10 cellular contexts compared by ENCODE assay signal in the genomic region with DNA sequence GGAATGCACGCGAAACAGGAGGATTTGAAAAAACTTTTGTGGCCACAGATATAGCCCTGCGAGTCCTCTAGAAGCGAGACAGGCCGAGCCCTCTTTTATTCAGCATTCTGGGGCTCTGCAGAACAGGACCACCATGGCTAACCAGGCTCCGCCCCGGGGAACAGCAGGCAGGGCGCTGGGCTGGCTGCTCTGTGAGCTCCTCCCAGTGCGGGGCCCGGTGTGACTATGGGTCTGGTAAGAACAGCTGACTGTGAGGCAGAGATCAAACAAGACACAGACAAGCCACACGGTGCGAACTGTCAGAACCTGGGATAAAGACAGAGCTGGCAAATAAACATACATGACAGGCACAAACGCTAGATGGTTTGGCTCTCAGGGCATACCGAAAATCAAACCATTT. TPM values are rescaled to one million over a fixed set of nuclear protein-coding genes. Genes with fewer than 3 reads are reported as not detected.
DNase-seq lines count a peak whose midpoint lies in the region; ATAC-seq and TF ChIP-seq lines count a peak whose summit lies in the region.
"Had no signal": no experiment of that assay in that cellular context is flagged by ENCODE, and none has a peak within 500 bp of the region (broad histone marks: within the 10 kb centered on the region; RNA-seq: fewer than 3 reads in every experiment).

No MANE protein-coding gene starts in this region.

- H3K9me3 Mint-ChIP-seq in activated CD8-positive, alpha-beta memory T cell treated with anti-CD3 and anti-CD28 coated beads, Interleukin-2, amount 10 ng/mL, durations not matched to agents 7 days and 5 days (ENCODE audit: low read depth) = no peaks in the 10 kb centered on the region

- TF ChIP-seq POLR2A in IMR-90 (IDR thresholded peaks at IDR 0.05; ENCODE audit: low read depth, low read length) = peak; percentile 50; the same call in 1 of the 2 replicates

- peak overlapping the region; percentile 2 for H2AK9ac ChIP-seq in IMR-90 (replicated peaks; ENCODE audit: low read depth, low read length, poor library complexity)

- peak overlapping the region; percentile 94 for H3K23ac ChIP-seq in IMR-90 (ENCODE audit: low read depth, low read length)

- H4K5ac ChIP-seq in IMR-90 (ENCODE audit: low read depth, low read length) = peak overlapping the region; percentile 66; the same call in 1 of the 2 replicates

- H2BK20ac ChIP-seq in IMR-90 (ENCODE audit: low read depth, low read length) = peak overlapping the region; percentile 40

- in situ Hi-C loops in IMR-90 (cut with MboI; ENCODE audit: low sequenced_read_pairs) = no loop called here

- ATAC-seq in IMR-90 (ENCODE audit: low read depth) (peak; percentile 38), sciatic nerve (no peak), HG02885 (IDR thresholded peaks at IDR 0.05; ENCODE audit: poor library complexity, unreplicated experiment) (no peak)
- ATAC-seq in activated CD8-positive, alpha-beta memory T cell treated with anti-CD3 and anti-CD28 coated beads, Interleukin-2, amount 10 ng/mL, durations not matched to agents 7 days and 5 days = no peak

- no peaks in the 10 kb centered on the region for H3K4me1 Mint-ChIP-seq in activated CD8-positive, alpha-beta memory T cell treated with anti-CD3 and anti-CD28 coated beads, Interleukin-2, amount 10 ng/mL, durations not matched to agents 7 days and 5 days

- DNase-seq in IMR-90 (peak; percentile 62), iPS-NIHi11 (ENCODE audit: low spot score) (peak; percentile 72), sciatic nerve (ENCODE audit: low spot score) (peak; percentile 58), NCI-H146 treated with DMSO at 0.1 percent for 48 hours (lab: John Stamatoyannopoulos, UW; ENCODE audit: unreplicated experiment) (no peak), CD1c-positive myeloid dendritic cell (ENCODE audit: extremely low spot score) (no peak), NCI-H69 (lab: John Stamatoyannopoulos, UW) (no peak)
- peak; percentile 35 for DNase-seq in activated CD8-positive, alpha-beta memory T cell treated with anti-CD3 and anti-CD28 coated beads, Interleukin-2, amount 10 ng/mL, durations not matched to agents 7 days and 5 days
- DNase-seq: EL, NCI-H526 had no signal

- no peaks in the 10 kb centered on the region for H3K27me3 ChIP-seq in IMR-90 (ENCODE audit: control insufficient read depth, insufficient read depth, low read length)

- intact Hi-C loops in IMR-90 (cut with micrococcal nuclease) (no loop called here), sciatic nerve (cut with DNase I) (no loop called here)

- CTCF ChIA-PET in IMR-90 (lab: Yijun Ruan, JAX) = no interaction called here
- CTCF ChIA-PET in activated CD8-positive, alpha-beta memory T cell treated with anti-CD3 and anti-CD28 coated beads, Interleukin-2, amount 10 ng/mL, durations not matched to agents 7 days and 5 days (lab: Charles Lee) = no interaction called here

- dilution Hi-C loops in IMR-90 (cut with HindIII; ENCODE audit: low sequenced_read_pairs, unreplicated experiment) = no loop called here

- H2AK5ac ChIP-seq in IMR-90 (ENCODE audit: low read depth, low read length) = peak overlapping the region; percentile 89

- H3K9me3 ChIP-seq in IMR-90 (ENCODE audit: control insufficient read depth, insufficient read depth, low read length) = no peaks in the 10 kb centered on the region

- no peak overlapping the region for H3K4me3 Mint-ChIP-seq in activated CD8-positive, alpha-beta memory T cell treated with anti-CD3 and anti-CD28 coated beads, Interleukin-2, amount 10 ng/mL, durations not matched to agents 7 days and 5 days

- no TSS peak for BruUV-seq in IMR-90 (replicated peaks; lab: Mats Ljungman, UMichigan)

- peaks cover 34% of the 10 kb centered on the region for H3K4me1 ChIP-seq in IMR-90 (ENCODE audit: control insufficient read depth, insufficient read depth, low read length)

- H2BK5ac ChIP-seq in IMR-90 (ENCODE audit: low read depth, low read length, poor library complexity, severe bottlenecking) = peak overlapping the region; percentile 66

- peak overlapping the region; percentile 85 for H3K27ac ChIP-seq in IMR-90 (ENCODE audit: insufficient read depth, low read length)

- H3K36me3 ChIP-seq in IMR-90 (ENCODE audit: control insufficient read depth, insufficient read depth, low read length) = peaks cover 3% of the 10 kb centered on the region; the same call in 1 of the 2 replicates

- peaks cover 23% of the 10 kb centered on the region for H3K9me1 ChIP-seq in IMR-90 (ENCODE audit: insufficient read depth, low read length)

- H3K56ac ChIP-seq in IMR-90 (ENCODE audit: extremely low read depth, insufficient read depth, low read length) = peak overlapping the region; percentile 27; the same call in 1 of the 2 replicates

- H3K4me3 ChIP-seq in IMR-90 (ENCODE audit: insufficient read depth, low read depth, low read length) = no peak overlapping the region

- POLR2A ChIA-PET in IMR-90 (lab: Charles Lee; ENCODE audit: unreplicated experiment) = no interaction called here

- H4K8ac ChIP-seq in IMR-90 (ENCODE audit: low read depth in 2 of 2, low read length in 2 of 2) = peak overlapping the region; percentile 61 to 71

- H3K18ac ChIP-seq in IMR-90 (ENCODE audit: low read depth, low read length) = peak overlapping the region; percentile 79

- TF ChIP-seq CTCF in IMR-90 (conservative IDR thresholded peaks at IDR 0.05; ENCODE audit: low read depth, low read length) = no peak

- peak overlapping the region; percentile 48 for H2BK120ac ChIP-seq in IMR-90 (ENCODE audit: low read depth, low read length)

- H2AFZ ChIP-seq in IMR-90 (replicated peaks; ENCODE audit: low read length, poor library complexity) = peak overlapping the region; percentile 29

- peak overlapping the region; percentile 72; the same call in 1 of the 2 replicates for H3K9ac ChIP-seq in IMR-90 (ENCODE audit: low read depth, low read length)

- H3K14ac ChIP-seq in IMR-90 (replicated peaks; ENCODE audit: low read depth, low read length) = peak overlapping the region; percentile 54

- TF ChIP-seq RAD21 in IMR-90 (IDR thresholded peaks at IDR 0.05; ENCODE audit: low read length) = no peak

- H4K20me1 ChIP-seq in IMR-90 (ENCODE audit: insufficient read depth, low read length) = peaks cover 63% of the 10 kb centered on the region

- H4K91ac ChIP-seq in IMR-90 (ENCODE audit: insufficient read depth, low read depth, low read length) = peak overlapping the region; percentile 64

- H3K79me1 ChIP-seq in IMR-90 (ENCODE audit: low read depth in 1 of 2, low read length in 2 of 2) = peaks cover 4 to 47% of the 10 kb centered on the region in 2 experiments; a peak in 3 of 4 replicates

- H3K27me3 Mint-ChIP-seq in activated CD8-positive, alpha-beta memory T cell treated with anti-CD3 and anti-CD28 coated beads, Interleukin-2, amount 10 ng/mL, durations not matched to agents 7 days and 5 days = no peaks in the 10 kb centered on the region

- 27% methylated on average over 10 of the region's 14 CpGs; no CpG with 5 or more reads in 1 of the 2 experiments for WGBS in IMR-90 (ENCODE audit: extremely low coverage in 2 of 2, insufficient read length in 1 of 2), 2 experiments

- H3K4ac ChIP-seq in IMR-90 (ENCODE audit: low read depth, low read length) = peak overlapping the region; percentile 89

- H2BK15ac ChIP-seq in IMR-90 (ENCODE audit: low read depth, low read length) = peak overlapping the region; percentile 95; the same call in 2 of the 3 replicates

- peak overlapping the region; percentile 72 for H3K4me2 ChIP-seq in IMR-90 (ENCODE audit: low read depth, low read length)

- no peaks in the 10 kb centered on the region for H3K36me3 Mint-ChIP-seq in activated CD8-positive, alpha-beta memory T cell treated with anti-CD3 and anti-CD28 coated beads, Interleukin-2, amount 10 ng/mL, durations not matched to agents 7 days and 5 days

- H3K27ac Mint-ChIP-seq in activated CD8-positive, alpha-beta memory T cell treated with anti-CD3 and anti-CD28 coated beads, Interleukin-2, amount 10 ng/mL, durations not matched to agents 7 days and 5 days = no peak overlapping the region

TF ChIP-seq in IMR-90, 13 proteins besides CTCF, POLR2A, EP300 and RAD21 (continues in another document):
- TF ChIP-seq FOS (IDR thresholded peaks at IDR 0.05; ENCODE audit: low read depth, low read length) = no peak
- TF ChIP-seq CHD1 (IDR thresholded peaks at IDR 0.05; ENCODE audit: low read depth, low read length) = no peak
- peak; percentile 79 for TF ChIP-seq MXI1 (IDR thresholded peaks at IDR 0.05; ENCODE audit: borderline replicate concordance, low read depth, low read length)
- TF ChIP-seq SMC3 (IDR thresholded peaks at IDR 0.05; ENCODE audit: low read depth, low read length) = no peak
- TF ChIP-seq, protein P1, sequence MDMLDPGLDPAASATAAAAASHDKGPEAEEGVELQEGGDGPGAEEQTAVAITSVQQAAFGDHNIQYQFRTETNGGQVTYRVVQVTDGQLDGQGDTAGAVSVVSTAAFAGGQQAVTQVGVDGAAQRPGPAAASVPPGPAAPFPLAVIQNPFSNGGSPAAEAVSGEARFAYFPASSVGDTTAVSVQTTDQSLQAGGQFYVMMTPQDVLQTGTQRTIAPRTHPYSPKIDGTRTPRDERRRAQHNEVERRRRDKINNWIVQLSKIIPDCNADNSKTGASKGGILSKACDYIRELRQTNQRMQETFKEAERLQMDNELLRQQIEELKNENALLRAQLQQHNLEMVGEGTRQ (IDR thresholded peaks at IDR 0.05; ENCODE audit: low read depth, low read length) = peak; percentile 57; the same call in 1 of the 2 replicates
- TF ChIP-seq BHLHE40 (IDR thresholded peaks at IDR 0.05; ENCODE audit: low read depth, low read length) = no peak
- no peak for TF ChIP-seq MAZ (IDR thresholded peaks at IDR 0.05; ENCODE audit: borderline replicate concordance, low read depth, low read length)
- no peak for TF ChIP-seq CEBPB (IDR thresholded peaks at IDR 0.05; ENCODE audit: low read depth, low read length)
- TF ChIP-seq RFX5 (IDR thresholded peaks at IDR 0.05; ENCODE audit: low read depth, low read length) = no peak
- TF ChIP-seq, protein P2, sequence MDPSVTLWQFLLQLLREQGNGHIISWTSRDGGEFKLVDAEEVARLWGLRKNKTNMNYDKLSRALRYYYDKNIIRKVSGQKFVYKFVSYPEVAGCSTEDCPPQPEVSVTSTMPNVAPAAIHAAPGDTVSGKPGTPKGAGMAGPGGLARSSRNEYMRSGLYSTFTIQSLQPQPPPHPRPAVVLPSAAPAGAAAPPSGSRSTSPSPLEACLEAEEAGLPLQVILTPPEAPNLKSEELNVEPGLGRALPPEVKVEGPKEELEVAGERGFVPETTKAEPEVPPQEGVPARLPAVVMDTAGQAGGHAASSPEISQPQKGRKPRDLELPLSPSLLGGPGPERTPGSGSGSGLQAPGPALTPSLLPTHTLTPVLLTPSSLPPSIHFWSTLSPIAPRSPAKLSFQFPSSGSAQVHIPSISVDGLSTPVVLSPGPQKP (IDR thresholded peaks at IDR 0.05; ENCODE audit: borderline replicate concordance, low read depth, low read length) = no peak
- TF ChIP-seq MAFK (IDR thresholded peaks at IDR 0.05; ENCODE audit: low read depth, low read length) = no peak

RNA-seq across cellular contexts. Expression of a gene that starts 15.5 kb away (rescaled TPM):
- total RNA-seq in IMR-90 (2012; rRNA removed) = 148 and 153 TPM in 2 replicates
- polyA plus RNA-seq in IMR-90 (2012; rRNA removed) = 268 and 332 TPM in 2 replicates
- 300 and 432 TPM in 2 replicates for polyA plus RNA-seq in IMR-90 (2012; cell fraction: cytosol; rRNA removed)
- polyA plus RNA-seq in IMR-90 (2012; cell fraction: nucleus; rRNA removed; ENCODE audit: low replicate concordance) = 369 and 399 TPM in 2 replicates
- total RNA-seq in activated CD8-positive, alpha-beta memory T cell treated with anti-CD3 and anti-CD28 coated beads, Interleukin-2, amount 10 ng/mL, durations not matched to agents 7 days and 5 days = 1 to 10 TPM; 2.0 to 3.1 TPM
- total RNA-seq in sciatic nerve = 38.1 TPM

Comparison
In these comparisons a context has a peak if more than half of its experiments do, and no peak if none do; other contexts are left out.
1. DNase-seq: peak in IMR-90 (single experiment), activated CD8-positive, alpha-beta memory T cell treated with anti-CD3 and anti-CD28 coated beads, Interleukin-2, amount 10 ng/mL, durations not matched to agents 7 days and 5 days (single experiment), iPS-NIHi11 (single experiment) and sciatic nerve (single experiment); none in NCI-H146 treated with DMSO at 0.1 percent for 48 hours (single experiment), CD1c-positive myeloid dendritic cell (single experiment) and NCI-H69 (single experiment).